ENCODE assay signal across 18 cellular contexts in genomic region chr3:126033051-126033745, GRCh38.
"Had no signal": no experiment of that assay in that cellular context is flagged by ENCODE, and none has a peak within 500 bp of the region (broad histone marks: within the 10 kb centered on the region; RNA-seq: fewer than 3 reads in every experiment).

No MANE protein-coding gene starts in this region.

- H3K4me3 ChIP-seq: body of pancreas, esophagus squamous epithelium, heart right ventricle, tibial artery, vagina had no signal

- H3K27ac Mint-ChIP-seq: activated CD4-positive, alpha-beta T cell treated with anti-CD3 and anti-CD28 coated beads, Interleukin-2, amount 10 ng/mL, durations not matched to agents 7 days and 5 days had no signal

- H3K4me3 Mint-ChIP-seq: activated CD4-positive, alpha-beta T cell treated with anti-CD3 and anti-CD28 coated beads, Interleukin-2, amount 10 ng/mL, durations not matched to agents 7 days and 5 days; natural killer cell had no signal

- DNase-seq: activated CD4-positive, alpha-beta T cell treated with anti-CD3 and anti-CD28 coated beads, Interleukin-2, amount 10 ng/mL, durations not matched to agents 7 days and 5 days; activated naive CD4-positive, alpha-beta T cell treated with Interleukin-2 at 50 U/mL for 16 hours; body of pancreas; central memory CD4-positive, alpha-beta T cell; effector CD4-positive, alpha-beta T cell; esophagus squamous epithelium; heart right ventricle; kidney glomerular epithelial cell; mesenchymal stem cell; natural killer cell; stimulated activated CD4-positive, alpha-beta T cell treated with anti-CD3 and anti-CD28 coated beads, Interleukin-1b, Interleukin-23, amount 100 ng/mL, for 48 hours; stimulated activated naive CD4-positive, alpha-beta T cell treated with Interleukin-2 at 50 U/mL for 16 hours; substantia nigra; T-helper 1 cell; T1000 had no signal

- H3K27ac ChIP-seq: body of pancreas, esophagus squamous epithelium, heart right ventricle, tibial artery, vagina had no signal

- H3K27me3 ChIP-seq: body of pancreas, esophagus squamous epithelium, heart right ventricle, tibial artery, vagina had no signal

- ATAC-seq: activated CD4-positive, CD25-positive, alpha-beta regulatory T cell treated with anti-CD3 and anti-CD28 coated beads, Interleukin-2, amount 50 U/mL, for 24 hours; body of pancreas; heart right ventricle; natural killer cell had no signal

- H3K9me3 Mint-ChIP-seq: natural killer cell had no signal

- H3K27me3 Mint-ChIP-seq: activated CD4-positive, alpha-beta T cell treated with anti-CD3 and anti-CD28 coated beads, Interleukin-2, amount 10 ng/mL, durations not matched to agents 7 days and 5 days had no signal

- H3K4me1 ChIP-seq: body of pancreas, esophagus squamous epithelium, heart right ventricle, tibial artery, vagina had no signal
